In the genomic region with DNA sequence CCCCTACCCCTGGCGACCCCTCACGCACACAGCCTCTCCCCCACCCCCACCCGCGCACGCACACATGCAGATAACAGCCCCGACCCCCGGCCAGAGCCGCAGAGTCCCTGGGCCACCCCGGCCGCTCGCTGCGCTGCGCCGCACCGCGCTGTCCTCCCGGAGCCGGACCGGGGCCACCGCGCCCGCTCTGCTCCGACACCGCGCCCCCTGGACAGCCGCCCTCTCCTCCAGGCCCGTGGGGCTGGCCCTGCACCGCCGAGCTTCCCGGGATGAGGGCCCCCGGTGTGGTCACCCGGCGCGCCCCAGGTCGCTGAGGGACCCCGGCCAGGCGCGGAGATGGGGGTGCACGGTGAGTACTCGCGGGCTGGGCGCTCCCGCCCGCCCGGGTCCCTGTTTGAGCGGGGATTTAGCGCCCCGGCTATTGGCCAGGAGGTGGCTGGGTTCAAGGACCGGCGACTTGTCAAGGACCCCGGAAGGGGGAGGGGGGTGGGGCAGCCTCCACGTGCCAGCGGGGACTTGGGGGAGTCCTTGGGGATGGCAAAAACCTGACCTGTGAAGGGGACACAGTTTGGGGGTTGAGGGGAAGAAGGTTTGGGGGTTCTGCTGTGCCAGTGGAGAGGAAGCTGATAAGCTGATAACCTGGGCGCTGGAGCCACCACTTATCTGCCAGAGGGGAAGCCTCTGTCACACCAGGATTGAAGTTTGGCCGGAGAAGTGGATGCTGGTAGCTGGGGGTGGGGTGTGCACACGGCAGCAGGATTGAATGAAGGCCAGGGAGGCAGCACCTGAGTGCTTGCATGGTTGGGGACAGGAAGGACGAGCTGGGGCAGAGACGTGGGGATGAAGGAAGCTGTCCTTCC, we compare ENCODE assay signal across 1 cellular context.
A peak's percentile ranks its signal among the peaks of the same experiment; 100 is the strongest.
TF ChIP-seq lines count a peak whose summit lies in the region.

No MANE protein-coding gene starts in this region.

TF ChIP-seq in HepG2, 621 proteins besides CTCF, POLR2A, EP300 and RAD21 (continued from another document):
- TF ChIP-seq, protein P1, sequence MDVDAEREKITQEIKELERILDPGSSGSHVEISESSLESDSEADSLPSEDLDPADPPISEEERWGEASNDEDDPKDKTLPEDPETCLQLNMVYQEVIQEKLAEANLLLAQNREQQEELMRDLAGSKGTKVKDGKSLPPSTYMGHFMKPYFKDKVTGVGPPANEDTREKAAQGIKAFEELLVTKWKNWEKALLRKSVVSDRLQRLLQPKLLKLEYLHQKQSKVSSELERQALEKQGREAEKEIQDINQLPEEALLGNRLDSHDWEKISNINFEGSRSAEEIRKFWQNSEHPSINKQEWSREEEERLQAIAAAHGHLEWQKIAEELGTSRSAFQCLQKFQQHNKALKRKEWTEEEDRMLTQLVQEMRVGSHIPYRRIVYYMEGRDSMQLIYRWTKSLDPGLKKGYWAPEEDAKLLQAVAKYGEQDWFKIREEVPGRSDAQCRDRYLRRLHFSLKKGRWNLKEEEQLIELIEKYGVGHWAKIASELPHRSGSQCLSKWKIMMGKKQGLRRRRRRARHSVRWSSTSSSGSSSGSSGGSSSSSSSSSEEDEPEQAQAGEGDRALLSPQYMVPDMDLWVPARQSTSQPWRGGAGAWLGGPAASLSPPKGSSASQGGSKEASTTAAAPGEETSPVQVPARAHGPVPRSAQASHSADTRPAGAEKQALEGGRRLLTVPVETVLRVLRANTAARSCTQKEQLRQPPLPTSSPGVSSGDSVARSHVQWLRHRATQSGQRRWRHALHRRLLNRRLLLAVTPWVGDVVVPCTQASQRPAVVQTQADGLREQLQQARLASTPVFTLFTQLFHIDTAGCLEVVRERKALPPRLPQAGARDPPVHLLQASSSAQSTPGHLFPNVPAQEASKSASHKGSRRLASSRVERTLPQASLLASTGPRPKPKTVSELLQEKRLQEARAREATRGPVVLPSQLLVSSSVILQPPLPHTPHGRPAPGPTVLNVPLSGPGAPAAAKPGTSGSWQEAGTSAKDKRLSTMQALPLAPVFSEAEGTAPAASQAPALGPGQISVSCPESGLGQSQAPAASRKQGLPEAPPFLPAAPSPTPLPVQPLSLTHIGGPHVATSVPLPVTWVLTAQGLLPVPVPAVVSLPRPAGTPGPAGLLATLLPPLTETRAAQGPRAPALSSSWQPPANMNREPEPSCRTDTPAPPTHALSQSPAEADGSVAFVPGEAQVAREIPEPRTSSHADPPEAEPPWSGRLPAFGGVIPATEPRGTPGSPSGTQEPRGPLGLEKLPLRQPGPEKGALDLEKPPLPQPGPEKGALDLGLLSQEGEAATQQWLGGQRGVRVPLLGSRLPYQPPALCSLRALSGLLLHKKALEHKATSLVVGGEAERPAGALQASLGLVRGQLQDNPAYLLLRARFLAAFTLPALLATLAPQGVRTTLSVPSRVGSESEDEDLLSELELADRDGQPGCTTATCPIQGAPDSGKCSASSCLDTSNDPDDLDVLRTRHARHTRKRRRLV (CRISPR knock-in tag; IDR thresholded peaks at IDR 0.05) = no peak
- TF ChIP-seq ZFP82 (CRISPR knock-in tag; IDR thresholded peaks at IDR 0.05; ENCODE audit: borderline replicate concordance) = peak; percentile 63; the same call in 1 of the 2 replicates
- TF ChIP-seq MTA1 (CRISPR knock-in tag; IDR thresholded peaks at IDR 0.05; ENCODE audit: borderline replicate concordance) = no peak
- TF ChIP-seq, protein P2, sequence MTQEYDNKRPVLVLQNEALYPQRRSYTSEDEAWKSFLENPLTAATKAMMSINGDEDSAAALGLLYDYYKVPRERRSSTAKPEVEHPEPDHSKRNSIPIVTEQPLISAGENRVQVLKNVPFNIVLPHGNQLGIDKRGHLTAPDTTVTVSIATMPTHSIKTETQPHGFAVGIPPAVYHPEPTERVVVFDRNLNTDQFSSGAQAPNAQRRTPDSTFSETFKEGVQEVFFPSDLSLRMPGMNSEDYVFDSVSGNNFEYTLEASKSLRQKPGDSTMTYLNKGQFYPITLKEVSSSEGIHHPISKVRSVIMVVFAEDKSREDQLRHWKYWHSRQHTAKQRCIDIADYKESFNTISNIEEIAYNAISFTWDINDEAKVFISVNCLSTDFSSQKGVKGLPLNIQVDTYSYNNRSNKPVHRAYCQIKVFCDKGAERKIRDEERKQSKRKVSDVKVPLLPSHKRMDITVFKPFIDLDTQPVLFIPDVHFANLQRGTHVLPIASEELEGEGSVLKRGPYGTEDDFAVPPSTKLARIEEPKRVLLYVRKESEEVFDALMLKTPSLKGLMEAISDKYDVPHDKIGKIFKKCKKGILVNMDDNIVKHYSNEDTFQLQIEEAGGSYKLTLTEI (CRISPR knock-in tag; conservative IDR thresholded peaks at IDR 0.05) = no peak
- TF ChIP-seq SRSF4 (IDR thresholded peaks at IDR 0.05; ENCODE audit: low read depth, low read length, poor library complexity, severe bottlenecking) = no peak
- TF ChIP-seq, protein P3, sequence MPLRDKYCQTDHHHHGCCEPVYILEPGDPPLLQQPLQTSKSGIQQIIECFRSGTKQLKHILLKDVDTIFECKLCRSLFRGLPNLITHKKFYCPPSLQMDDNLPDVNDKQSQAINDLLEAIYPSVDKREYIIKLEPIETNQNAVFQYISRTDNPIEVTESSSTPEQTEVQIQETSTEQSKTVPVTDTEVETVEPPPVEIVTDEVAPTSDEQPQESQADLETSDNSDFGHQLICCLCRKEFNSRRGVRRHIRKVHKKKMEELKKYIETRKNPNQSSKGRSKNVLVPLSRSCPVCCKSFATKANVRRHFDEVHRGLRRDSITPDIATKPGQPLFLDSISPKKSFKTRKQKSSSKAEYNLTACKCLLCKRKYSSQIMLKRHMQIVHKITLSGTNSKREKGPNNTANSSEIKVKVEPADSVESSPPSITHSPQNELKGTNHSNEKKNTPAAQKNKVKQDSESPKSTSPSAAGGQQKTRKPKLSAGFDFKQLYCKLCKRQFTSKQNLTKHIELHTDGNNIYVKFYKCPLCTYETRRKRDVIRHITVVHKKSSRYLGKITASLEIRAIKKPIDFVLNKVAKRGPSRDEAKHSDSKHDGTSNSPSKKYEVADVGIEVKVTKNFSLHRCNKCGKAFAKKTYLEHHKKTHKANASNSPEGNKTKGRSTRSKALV (CRISPR knock-in tag; IDR thresholded peaks at IDR 0.05) = no peak
- no peak for TF ChIP-seq BORCS8-MEF2B (CRISPR knock-in tag; IDR thresholded peaks at IDR 0.05)
- TF ChIP-seq, protein P4, sequence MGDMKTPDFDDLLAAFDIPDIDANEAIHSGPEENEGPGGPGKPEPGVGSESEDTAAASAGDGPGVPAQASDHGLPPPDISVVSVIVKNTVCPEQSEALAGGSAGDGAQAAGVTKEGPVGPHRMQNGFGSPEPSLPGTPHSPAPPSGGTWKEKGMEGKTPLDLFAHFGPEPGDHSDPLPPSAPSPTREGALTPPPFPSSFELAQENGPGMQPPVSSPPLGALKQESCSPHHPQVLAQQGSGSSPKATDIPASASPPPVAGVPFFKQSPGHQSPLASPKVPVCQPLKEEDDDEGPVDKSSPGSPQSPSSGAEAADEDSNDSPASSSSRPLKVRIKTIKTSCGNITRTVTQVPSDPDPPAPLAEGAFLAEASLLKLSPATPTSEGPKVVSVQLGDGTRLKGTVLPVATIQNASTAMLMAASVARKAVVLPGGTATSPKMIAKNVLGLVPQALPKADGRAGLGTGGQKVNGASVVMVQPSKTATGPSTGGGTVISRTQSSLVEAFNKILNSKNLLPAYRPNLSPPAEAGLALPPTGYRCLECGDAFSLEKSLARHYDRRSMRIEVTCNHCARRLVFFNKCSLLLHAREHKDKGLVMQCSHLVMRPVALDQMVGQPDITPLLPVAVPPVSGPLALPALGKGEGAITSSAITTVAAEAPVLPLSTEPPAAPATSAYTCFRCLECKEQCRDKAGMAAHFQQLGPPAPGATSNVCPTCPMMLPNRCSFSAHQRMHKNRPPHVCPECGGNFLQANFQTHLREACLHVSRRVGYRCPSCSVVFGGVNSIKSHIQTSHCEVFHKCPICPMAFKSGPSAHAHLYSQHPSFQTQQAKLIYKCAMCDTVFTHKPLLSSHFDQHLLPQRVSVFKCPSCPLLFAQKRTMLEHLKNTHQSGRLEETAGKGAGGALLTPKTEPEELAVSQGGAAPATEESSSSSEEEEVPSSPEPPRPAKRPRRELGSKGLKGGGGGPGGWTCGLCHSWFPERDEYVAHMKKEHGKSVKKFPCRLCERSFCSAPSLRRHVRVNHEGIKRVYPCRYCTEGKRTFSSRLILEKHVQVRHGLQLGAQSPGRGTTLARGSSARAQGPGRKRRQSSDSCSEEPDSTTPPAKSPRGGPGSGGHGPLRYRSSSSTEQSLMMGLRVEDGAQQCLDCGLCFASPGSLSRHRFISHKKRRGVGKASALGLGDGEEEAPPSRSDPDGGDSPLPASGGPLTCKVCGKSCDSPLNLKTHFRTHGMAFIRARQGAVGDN (CRISPR knock-in tag; IDR thresholded peaks at IDR 0.05) = peak; percentile 94
- no peak for TF ChIP-seq ZC3H4 (CRISPR knock-in tag; IDR thresholded peaks at IDR 0.05; ENCODE audit: borderline replicate concordance)
- no peak for TF ChIP-seq SP140L (CRISPR knock-in tag; IDR thresholded peaks at IDR 0.05; ENCODE audit: borderline replicate concordance)
TF ChIP-seq in HepG2: peak in this region for 105.
